8 cellular contexts compared by ENCODE assay signal in genomic region chr18:72762505-72763122, GRCh38.
DNase-seq lines count a peak whose midpoint lies in the region; ATAC-seq lines count a peak whose summit lies in the region.

No MANE protein-coding gene starts in this region.

- DNase-seq in Caki2 (ENCODE audit: low read depth) = peak; percentile 21
- peak; percentile 12 for DNase-seq in NCI-H524 treated with DMSO at 0.1 percent for 48 hours (lab: John Stamatoyannopoulos, UW)
- peak; percentile 11 for DNase-seq in brain pericyte (ENCODE audit: low read depth, low spot score)
- DNase-seq in left lobe of liver (ENCODE audit: low spot score) = no peak
- no peak for DNase-seq in GM19238 (ENCODE audit: insufficient read length, low spot score)
- no peak for DNase-seq in nucleus accumbens (lab: John Stamatoyannopoulos, UW)

- ATAC-seq in GM19351 (IDR thresholded peaks at IDR 0.05; ENCODE audit: unreplicated experiment) (peak; percentile 88), HG03460 (IDR thresholded peaks at IDR 0.05; ENCODE audit: unreplicated experiment) (peak; percentile 87), left lobe of liver (peak; percentile 88)

- in situ Hi-C loops in Caki2 (cut with HindIII; ENCODE audit: low pct_unique_long_range_greater_than_20kb, low sequenced_read_pairs) = no loop called here

Comparison
In these comparisons a context has a peak if more than half of its experiments do, and no peak if none do; other contexts are left out.
1. DNase-seq: peak in Caki2 (single experiment), NCI-H524 treated with DMSO at 0.1 percent for 48 hours (single experiment) and brain pericyte (single experiment); none in left lobe of liver (single experiment), GM19238 (single experiment) and nucleus accumbens (0 of 56).
2. Peak in every context shown above with its lines, with median percentiles within 50 percentile points of each other: ATAC-seq.